In the genomic region with DNA sequence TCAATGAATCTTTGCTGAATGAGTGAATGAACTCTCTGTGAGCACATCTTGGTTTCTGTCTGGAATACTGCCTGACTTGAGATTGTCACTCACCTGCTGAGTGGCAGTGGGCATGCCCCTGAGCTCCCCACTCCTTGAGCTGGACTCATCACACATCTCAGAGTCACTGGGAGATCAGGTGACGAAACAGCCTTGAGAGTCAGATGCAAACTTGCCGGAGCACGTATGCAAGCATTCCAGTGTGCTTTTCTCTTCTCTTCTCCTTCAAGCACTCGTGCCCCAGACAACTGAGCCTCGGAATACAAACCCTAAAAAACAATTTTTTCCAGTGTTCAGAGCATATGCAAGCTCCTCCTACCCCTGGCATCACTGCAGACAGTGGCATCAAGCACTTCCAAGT, we compare ENCODE assay signal across 1 cellular context.
TF ChIP-seq lines count a peak whose summit lies in the region.

No MANE protein-coding gene starts in this region.

TF ChIP-seq in H1, 55 proteins besides CTCF, POLR2A, EP300 and RAD21:
- TF ChIP-seq ZNF274 (IDR thresholded peaks at IDR 0.05; ENCODE audit: borderline replicate concordance, extremely low read depth, low read length) (no peak), MAFK (IDR thresholded peaks at IDR 0.05; ENCODE audit: low read depth, low read length) (no peak), TEAD4 (IDR thresholded peaks at IDR 0.05; ENCODE audit: low read depth, low read length) (no peak), CEBPB (IDR thresholded peaks at IDR 0.05; ENCODE audit: low read depth, low read length) (no peak), TAF7 (optimal IDR thresholded peaks at IDR 0.05; ENCODE audit: borderline replicate concordance, low read depth, low read length) (no peak), BRCA1 (IDR thresholded peaks at IDR 0.05; ENCODE audit: low read depth, low read length) (no peak), CBX5 (IDR thresholded peaks at IDR 0.05; ENCODE audit: low read depth, low read length) (no peak), JUN (IDR thresholded peaks at IDR 0.05; ENCODE audit: low read depth, low read length) (no peak), RBBP5 (IDR thresholded peaks at IDR 0.05; ENCODE audit: borderline replicate concordance, low read depth, low read length) (no peak), SP4 (IDR thresholded peaks at IDR 0.05; ENCODE audit: low read length) (no peak), EZH2 (IDR thresholded peaks at IDR 0.05; ENCODE audit: low read depth, low read length, severe bottlenecking) (no peak), HDAC6 (IDR thresholded peaks at IDR 0.05; ENCODE audit: low read depth, low read length) (no peak), HDAC2 (IDR thresholded peaks at IDR 0.05; ENCODE audit: borderline replicate concordance in 1 of 2, low read depth in 2 of 2, low read length in 2 of 2) (no peak), SIN3A (conservative IDR thresholded peaks at IDR 0.05 in 1 of 2, IDR thresholded peaks at IDR 0.05 in 1 of 2; ENCODE audit: low read depth in 1 of 2, low read length in 2 of 2) (no peak), SIRT6 (IDR thresholded peaks at IDR 0.05; ENCODE audit: low read length) (no peak), KDM4A (IDR thresholded peaks at IDR 0.05; ENCODE audit: low read depth, low read length, severe bottlenecking) (no peak), RNF2 (IDR thresholded peaks at IDR 0.05; ENCODE audit: borderline replicate concordance, low read depth, low read length, missing control alignments, poor library complexity, severe bottlenecking) (no peak), KDM1A (IDR thresholded peaks at IDR 0.05; ENCODE audit: borderline replicate concordance, low read length) (no peak)
- TF ChIP-seq, protein P1, sequence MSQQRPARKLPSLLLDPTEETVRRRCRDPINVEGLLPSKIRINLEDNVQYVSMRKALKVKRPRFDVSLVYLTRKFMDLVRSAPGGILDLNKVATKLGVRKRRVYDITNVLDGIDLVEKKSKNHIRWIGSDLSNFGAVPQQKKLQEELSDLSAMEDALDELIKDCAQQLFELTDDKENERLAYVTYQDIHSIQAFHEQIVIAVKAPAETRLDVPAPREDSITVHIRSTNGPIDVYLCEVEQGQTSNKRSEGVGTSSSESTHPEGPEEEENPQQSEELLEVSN (IDR thresholded peaks at IDR 0.05): no peak
